17 cellular contexts compared by ENCODE assay signal in the genomic region with DNA sequence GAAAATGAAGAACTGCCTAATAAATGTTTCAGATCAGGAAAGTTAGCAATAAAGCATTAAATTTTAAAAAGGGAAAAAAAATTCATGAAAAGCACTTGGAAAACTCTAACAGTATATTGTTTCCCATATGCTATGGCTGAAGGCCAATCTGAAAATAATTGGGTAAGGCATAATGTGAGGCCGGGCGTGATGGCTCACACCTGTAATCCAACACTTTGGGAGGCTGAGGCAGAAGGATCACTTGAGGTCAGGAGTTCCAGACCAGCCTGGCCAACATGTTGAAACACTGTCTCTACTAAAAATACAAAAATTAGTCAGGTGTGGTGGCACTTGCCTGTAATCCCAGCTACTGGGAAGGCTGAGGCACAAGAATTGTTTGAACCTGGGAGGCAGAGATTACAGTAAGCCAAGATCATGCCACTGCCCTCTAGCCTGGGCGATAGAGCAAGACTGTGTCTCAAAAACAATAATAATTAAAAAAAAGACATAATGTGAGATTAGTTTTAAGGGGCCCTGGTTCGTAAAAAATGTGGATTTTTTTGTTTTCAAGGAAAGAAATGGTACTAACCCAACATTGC.
"Had no signal": no experiment of that assay in that cellular context is flagged by ENCODE, and none has a peak within 500 bp of the region (broad histone marks: within the 10 kb centered on the region; RNA-seq: fewer than 3 reads in every experiment).

No MANE protein-coding gene starts in this region.

- DNase-seq: activated CD4-positive, alpha-beta T cell treated with anti-CD3 and anti-CD28 coated beads for 36 hours; activated CD4-positive, alpha-beta T cell treated with anti-CD3 and anti-CD28 coated beads, Interleukin-2, amount 50 U/mL, for 48 hours; activated naive CD4-positive, alpha-beta T cell; activated naive CD8-positive, alpha-beta T cell treated with anti-CD3 and anti-CD28 coated beads for 36 hours; amniotic stem cell; colonic mucosa; heart left ventricle; left ventricle myocardium inferior; mammary epithelial cell; stimulated activated CD4-positive, alpha-beta T cell treated with anti-CD3 and anti-CD28 coated beads, Interleukin-15, amount 100 ng/mL, for 24 hours; stimulated activated CD4-positive, alpha-beta T cell treated with anti-CD3 and anti-CD28 coated beads, Interleukin-2, amount 100 ng/mL, for 48 hours; stomach had no signal

- H3K27ac ChIP-seq: cardiac muscle cell, colonic mucosa, gastroesophageal sphincter, heart left ventricle, left ventricle myocardium inferior, right atrium auricular region, stomach had no signal

- H3K9me3 ChIP-seq: colonic mucosa, gastroesophageal sphincter, heart left ventricle, left ventricle myocardium inferior, right atrium auricular region, stomach had no signal

- H3K27me3 ChIP-seq: cardiac muscle cell, colonic mucosa, gastroesophageal sphincter, heart left ventricle, right atrium auricular region, stomach had no signal

- ATAC-seq: activated CD4-positive, alpha-beta T cell treated with anti-CD3 and anti-CD28 coated beads for 36 hours; esophagus mucosa; gastroesophageal sphincter; heart left ventricle; WTC11 had no signal

- H3K36me3 ChIP-seq: cardiac muscle cell, colonic mucosa, left ventricle myocardium inferior, right atrium auricular region, stomach had no signal

- H3K4me3 ChIP-seq: cardiac muscle cell, colonic mucosa, gastroesophageal sphincter, heart left ventricle, left ventricle myocardium inferior, right atrium auricular region, stomach had no signal

- H3K4me1 ChIP-seq: colonic mucosa, left ventricle myocardium inferior, right atrium auricular region had no signal
